5 cellular contexts compared by ENCODE assay signal in genomic region chr2:161360095-161360654, GRCh38. TPM values are rescaled to one million over a fixed set of nuclear protein-coding genes. Genes with fewer than 3 reads are reported as not detected.
"Had no signal": no experiment of that assay in that cellular context is flagged by ENCODE, and none has a peak within 500 bp of the region (broad histone marks: within the 10 kb centered on the region; RNA-seq: fewer than 3 reads in every experiment).

No MANE protein-coding gene starts in this region.

RNA-seq across cellular contexts. Expression of gene TBR1, which starts 55.9 kb away (rescaled TPM):
- total RNA-seq: HT-29, LHCN-M2, PC-9, Peyer's patch had no signal
- polyA plus RNA-seq: IgD-negative memory B cell had no signal
